ENCODE assay signal across 1 cellular context in the genomic region with DNA sequence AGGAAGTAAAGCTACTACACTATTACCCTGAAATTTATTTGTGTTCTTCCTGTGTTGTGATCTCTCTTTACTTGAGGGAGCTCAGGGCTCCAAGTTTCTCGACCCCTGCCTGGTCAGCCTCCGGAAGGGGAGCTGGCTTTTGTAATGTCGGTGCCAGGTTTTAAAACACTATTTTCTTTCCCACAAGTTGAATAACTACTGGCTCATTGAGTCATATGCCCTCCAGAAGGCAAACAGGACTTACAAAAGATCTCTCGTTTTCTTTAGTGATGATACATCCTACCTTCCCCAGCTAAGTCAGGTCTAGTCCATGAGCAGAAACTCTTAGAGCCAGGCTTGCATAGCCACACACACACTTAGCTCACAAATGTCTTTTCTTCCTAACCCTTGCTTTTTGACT.
TF ChIP-seq lines count a peak whose summit lies in the region.

No MANE protein-coding gene starts in this region.

TF ChIP-seq in SK-N-SH treated with all-trans-retinoic acid at 6 μM for 48 hours, 23 proteins besides CTCF, POLR2A, EP300 and RAD21 (continued from another document):
- TF ChIP-seq, protein P1, sequence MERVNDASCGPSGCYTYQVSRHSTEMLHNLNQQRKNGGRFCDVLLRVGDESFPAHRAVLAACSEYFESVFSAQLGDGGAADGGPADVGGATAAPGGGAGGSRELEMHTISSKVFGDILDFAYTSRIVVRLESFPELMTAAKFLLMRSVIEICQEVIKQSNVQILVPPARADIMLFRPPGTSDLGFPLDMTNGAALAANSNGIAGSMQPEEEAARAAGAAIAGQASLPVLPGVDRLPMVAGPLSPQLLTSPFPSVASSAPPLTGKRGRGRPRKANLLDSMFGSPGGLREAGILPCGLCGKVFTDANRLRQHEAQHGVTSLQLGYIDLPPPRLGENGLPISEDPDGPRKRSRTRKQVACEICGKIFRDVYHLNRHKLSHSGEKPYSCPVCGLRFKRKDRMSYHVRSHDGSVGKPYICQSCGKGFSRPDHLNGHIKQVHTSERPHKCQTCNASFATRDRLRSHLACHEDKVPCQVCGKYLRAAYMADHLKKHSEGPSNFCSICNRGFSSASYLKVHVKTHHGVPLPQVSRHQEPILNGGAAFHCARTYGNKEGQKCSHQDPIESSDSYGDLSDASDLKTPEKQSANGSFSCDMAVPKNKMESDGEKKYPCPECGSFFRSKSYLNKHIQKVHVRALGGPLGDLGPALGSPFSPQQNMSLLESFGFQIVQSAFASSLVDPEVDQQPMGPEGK (CRISPR knock-in tag; IDR thresholded peaks at IDR 0.05; ENCODE audit: borderline replicate concordance), result no peak
- TF ChIP-seq ARNTL (CRISPR knock-in tag; IDR thresholded peaks at IDR 0.05; ENCODE audit: borderline replicate concordance, low read depth) (no peak), TOX (CRISPR knock-in tag; IDR thresholded peaks at IDR 0.05; ENCODE audit: borderline replicate concordance) (no peak)
